In the genomic region with DNA sequence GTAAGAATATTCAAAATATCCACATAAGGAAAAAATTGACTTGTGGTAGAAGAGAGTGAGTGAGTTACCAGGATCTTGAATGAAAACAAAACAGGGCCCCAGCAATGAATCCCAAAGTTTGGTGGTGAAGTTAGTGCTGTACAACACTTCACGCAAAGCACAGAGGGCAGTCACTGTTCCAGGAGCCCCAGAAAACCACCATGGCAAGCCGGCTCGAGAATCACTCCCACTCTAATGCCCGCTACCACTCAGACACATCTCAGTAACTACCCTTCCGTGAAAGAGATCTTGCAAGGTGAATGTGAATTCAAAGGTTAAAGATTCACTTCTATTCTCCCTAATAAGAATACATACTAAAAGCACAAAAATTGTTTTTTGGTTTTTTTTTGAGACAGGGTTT, we compare ENCODE assay signal across 25 cellular contexts.
"Had no signal": no experiment of that assay in that cellular context is flagged by ENCODE, and none has a peak within 500 bp of the region (broad histone marks: within the 10 kb centered on the region; RNA-seq: fewer than 3 reads in every experiment).

No MANE protein-coding gene starts in this region.

- ATAC-seq: activated CD4-positive, CD25-positive, alpha-beta regulatory T cell treated with anti-CD3 and anti-CD28 coated beads, Interleukin-2, amount 50 U/mL, for 24 hours; activated CD8-positive, alpha-beta T cell treated with anti-CD3 and anti-CD28 coated beads for 36 hours; activated naive CD4-positive, alpha-beta T cell treated with anti-CD3 and anti-CD28 coated beads, Interleukin-2, amount 50 U/mL, for 72 hours; activated naive CD8-positive, alpha-beta T cell treated with anti-CD3 and anti-CD28 coated beads, Interleukin-2, amount 50 U/mL, for 24 hours; activated T-cell treated with anti-CD3 and anti-CD28 coated beads, Interleukin-2, amount 50 U/mL, for 72 hours; Panc1; Right ventricle myocardium inferior had no signal

- H3K27ac ChIP-seq: ascending aorta, SK-N-MC had no signal

- H3K9me3 ChIP-seq: ascending aorta had no signal

- H3K4me1 ChIP-seq: ascending aorta had no signal

- H3K4me3 Mint-ChIP-seq: activated CD8-positive, alpha-beta T cell treated with anti-CD3 and anti-CD28 coated beads for 36 hours; activated naive CD8-positive, alpha-beta T cell treated with anti-CD3 and anti-CD28 coated beads, Interleukin-2, amount 50 U/mL, for 24 hours; activated T-cell treated with anti-CD3 and anti-CD28 coated beads, Interleukin-2, amount 50 U/mL, for 72 hours; brain; central memory CD8-positive, alpha-beta T cell had no signal

- DNase-seq: activated CD4-positive, alpha-beta T cell treated with anti-CD3 and anti-CD28 coated beads for 4 hours; activated CD8-positive, alpha-beta memory T cell treated with anti-CD3 and anti-CD28 coated beads, Interleukin-2, amount 50 U/mL, for 4 hours; activated CD8-positive, alpha-beta T cell treated with anti-CD3 and anti-CD28 coated beads for 36 hours; activated naive CD8-positive, alpha-beta T cell treated with anti-CD3 and anti-CD28 coated beads, Interleukin-2, amount 50 U/mL, for 24 hours; activated T-cell treated with anti-CD3 and anti-CD28 coated beads, Interleukin-2, amount 50 U/mL, for 72 hours; amniotic stem cell; Kasumi-1; NCI-H1105 treated with DMSO at 0.1 percent for 48 hours; NCI-H1436 treated with DMSO at 0.1 percent for 48 hours; NCI-H187; NCI-H2081; NCI-H510A treated with DMSO at 0.1 percent for 48 hours; NCI-H69; NK-92 treated with Interleukin-12 subunit alpha and Interleukin-12 subunit beta, amount 100 ng/mL, for 24 hours; OCI-M1; RPMI8226; T-helper 1 cell had no signal

- H3K4me3 ChIP-seq: ascending aorta, SK-N-MC had no signal

- H3K27ac Mint-ChIP-seq: activated CD8-positive, alpha-beta T cell treated with anti-CD3 and anti-CD28 coated beads for 36 hours; activated naive CD8-positive, alpha-beta T cell treated with anti-CD3 and anti-CD28 coated beads, Interleukin-2, amount 50 U/mL, for 24 hours; activated T-cell treated with anti-CD3 and anti-CD28 coated beads, Interleukin-2, amount 50 U/mL, for 72 hours had no signal

- H3K27me3 ChIP-seq: ascending aorta had no signal

- H3K36me3 ChIP-seq: ascending aorta had no signal

- H3K27me3 Mint-ChIP-seq: activated CD8-positive, alpha-beta T cell treated with anti-CD3 and anti-CD28 coated beads for 36 hours; activated naive CD8-positive, alpha-beta T cell treated with anti-CD3 and anti-CD28 coated beads, Interleukin-2, amount 50 U/mL, for 24 hours; brain; central memory CD8-positive, alpha-beta T cell had no signal

- H3K9me3 Mint-ChIP-seq: activated CD8-positive, alpha-beta T cell treated with anti-CD3 and anti-CD28 coated beads for 36 hours; activated naive CD4-positive, alpha-beta T cell treated with anti-CD3 and anti-CD28 coated beads, Interleukin-2, amount 50 U/mL, for 72 hours; activated naive CD8-positive, alpha-beta T cell treated with anti-CD3 and anti-CD28 coated beads, Interleukin-2, amount 50 U/mL, for 24 hours; activated T-cell treated with anti-CD3 and anti-CD28 coated beads, Interleukin-2, amount 50 U/mL, for 72 hours; brain; central memory CD8-positive, alpha-beta T cell had no signal
